ENCODE assay signal across 13 cellular contexts in genomic region chr13:110070046-110070445, GRCh38.
"Had no signal": no experiment of that assay in that cellular context is flagged by ENCODE, and none has a peak within 500 bp of the region (broad histone marks: within the 10 kb centered on the region; RNA-seq: fewer than 3 reads in every experiment).

No MANE protein-coding gene starts in this region.

- DNase-seq: activated CD4-positive, alpha-beta T cell treated with anti-CD3 and anti-CD28 coated beads for 48 hours; activated naive CD4-positive, alpha-beta T cell treated with Interleukin-2 at 50 U/mL for 16 hours; cerebellar nuclear complex; dermis blood vessel endothelial cell; left cardiac atrium; natural killer cell; stimulated activated CD4-positive, alpha-beta T cell treated with anti-CD3 and anti-CD28 coated beads, Interleukin-4, amount 100 ng/mL, for 4 hours; stomach; T-helper 1 cell had no signal

- FAIRE-seq: urothelium cell line had no signal

- H3K36me3 Mint-ChIP-seq: natural killer cell had no signal

- H3K9me3 ChIP-seq: stomach, thoracic aorta had no signal

- H3K27me3 ChIP-seq: stomach had no signal

- H3K27ac ChIP-seq: stomach, thoracic aorta, VCaP had no signal

- H3K27ac Mint-ChIP-seq: natural killer cell had no signal

- H3K4me1 Mint-ChIP-seq: natural killer cell had no signal

- H3K36me3 ChIP-seq: stomach, thoracic aorta had no signal

- H3K9me3 Mint-ChIP-seq: natural killer cell had no signal

- ATAC-seq: left cardiac atrium, natural killer cell had no signal

- H3K4me3 ChIP-seq: lung, stomach, thoracic aorta had no signal

- H3K4me3 Mint-ChIP-seq: natural killer cell had no signal

- H3K4me1 ChIP-seq: stomach had no signal
